8 cellular contexts compared by ENCODE assay signal in the genomic region with DNA sequence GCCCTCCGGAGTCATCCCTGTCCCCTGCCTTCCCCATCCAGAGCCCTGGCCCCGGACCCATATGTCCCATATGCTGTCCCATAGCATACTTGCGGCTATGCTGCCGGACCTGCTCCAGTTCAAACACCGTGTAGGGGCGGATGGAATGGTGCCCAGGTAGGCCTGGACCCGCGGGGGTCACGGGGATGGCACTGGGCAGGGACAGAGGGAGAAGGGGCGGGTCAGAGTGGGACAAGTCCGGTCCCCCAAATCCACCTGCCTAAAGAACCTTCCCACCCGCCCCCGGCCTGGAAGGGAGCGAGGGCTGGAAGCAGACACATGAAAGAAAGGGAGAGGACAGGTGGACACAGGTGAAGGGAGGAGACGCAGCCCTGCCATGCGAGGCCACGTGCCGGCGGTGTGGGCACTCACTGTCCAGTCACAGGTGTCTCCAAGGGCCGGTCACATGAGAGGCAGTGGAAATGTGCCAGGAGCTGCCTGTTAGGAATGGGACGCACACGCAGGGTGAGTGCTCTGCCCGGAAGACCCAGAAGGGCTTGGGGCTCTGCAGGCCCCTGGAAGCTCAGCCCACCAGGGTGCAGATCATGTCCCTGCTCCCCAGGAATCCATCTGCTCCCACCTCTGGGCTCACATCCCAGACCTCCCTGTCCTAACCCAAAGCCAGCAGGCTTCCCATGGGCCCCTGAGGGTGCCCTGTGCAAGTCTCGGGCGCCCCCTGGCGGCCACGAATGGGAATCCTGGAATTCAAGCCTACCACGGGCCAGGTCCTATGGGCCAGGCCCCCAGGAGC. TPM values are rescaled to one million over a fixed set of nuclear protein-coding genes. Genes with fewer than 3 reads are reported as not detected.
A peak's percentile ranks its signal among the peaks of the same experiment; 100 is the strongest.
DNase-seq lines count a peak whose midpoint lies in the region; ATAC-seq, FAIRE-seq and TF ChIP-seq lines count a peak whose summit lies in the region.

No MANE protein-coding gene starts in this region.

- no peak for TF ChIP-seq EP300 in A549 (IDR thresholded peaks at IDR 0.05)
- no peak for TF ChIP-seq EP300 in upper lobe of left lung (IDR thresholded peaks at IDR 0.05)

- WGBS in A549 (ENCODE audit: missing lambda C conversion rate): 60% methylated on average over 25 of the region's 28 CpGs
- 69% methylated on average over 18 to 23 of the region's 28 CpGs for WGBS in upper lobe of left lung, 2 donors

- DNase-seq in A549 (ENCODE audit: low read depth in 1 of 2, low spot score in 1 of 2) (peak; percentile 78 to 96), NCI-H1092 (lab: John Stamatoyannopoulos, UW) (peak; percentile 32), glomerular visceral epithelial cell (ENCODE audit: extremely low spot score) (peak; percentile 83), upper lobe of left lung (peak; percentile 93)
- peak; percentile 86 for DNase-seq in activated naive CD4-positive, alpha-beta T cell treated with Interleukin-2 at 50 U/mL for 16 hours

- TF ChIP-seq CTCF in A549 (IDR thresholded peaks at IDR 0.05) (peak; percentile 100), parathyroid adenoma (IDR thresholded peaks at IDR 0.05) (peak; percentile 99), upper lobe of left lung (IDR thresholded peaks at IDR 0.05) (peak; percentile 93 to 97 (median 96))

- no peak overlapping the region for H3K9ac ChIP-seq in parathyroid adenoma

- H3K27me3 ChIP-seq in parathyroid adenoma (ENCODE audit: control insufficient read depth, insufficient read depth, low read length) (no peaks in the 10 kb centered on the region), upper lobe of left lung (no peaks in the 10 kb centered on the region)

- no peaks in the 10 kb centered on the region for H3K9me3 ChIP-seq in A549
- H3K9me3 ChIP-seq in parathyroid adenoma (ENCODE audit: control insufficient read depth, low read length): no peaks in the 10 kb centered on the region
- H3K9me3 ChIP-seq in upper lobe of left lung: no peaks in the 10 kb centered on the region

- POLR2A ChIA-PET in A549 (lab: Yijun Ruan, JAX): interaction anchor here (0.9 to 2.0 kb wide), 5 partner anchors 12 to 382 kb away, joined by 3 to 7 read pairs (median 4); a partner anchor contains a TSS

- H3K4me2 ChIP-seq in A549 (no peak overlapping the region), parathyroid adenoma (ENCODE audit: low read length) (peak overlapping the region; percentile 48)

- H3K27ac ChIP-seq in A549 (peak overlapping the region; percentile 3; a peak in 2 of 6 replicates), parathyroid adenoma (peak overlapping the region; percentile 20), upper lobe of left lung (peak overlapping the region in 1 of 4 donors; percentile 5)

- H3K79me2 ChIP-seq in parathyroid adenoma: no peaks in the 10 kb centered on the region

- ATAC-seq in A549: peak; percentile 75 to 97
- ATAC-seq in GM18909 (IDR thresholded peaks at IDR 0.05; ENCODE audit: poor library complexity, unreplicated experiment): peak; percentile 62
- ATAC-seq in SK-N-SH treated with all-trans-retinoic acid at 6 μM for 48 hours: peak; percentile 97
- ATAC-seq in upper lobe of left lung (ENCODE audit: low FRiP score in 2 of 2): peak; percentile 87 to 91

- CTCF ChIA-PET in A549 (lab: Yijun Ruan, JAX): interaction anchor here (0.5 to 19.6 kb wide), 103 partner anchors 10 to 485 kb away, joined by 3 to 755 read pairs (median 6); a partner anchor contains a TSS

- H3K4me3 ChIP-seq in A549 (no peak overlapping the region), parathyroid adenoma (ENCODE audit: low read depth, low read length) (no peak overlapping the region), upper lobe of left lung (no peak overlapping the region)

- peak overlapping the region; percentile 83 for H2AFZ ChIP-seq in parathyroid adenoma

- peaks cover 10% of the 10 kb centered on the region for H3K4me1 ChIP-seq in A549
- peaks cover 13% of the 10 kb centered on the region for H3K4me1 ChIP-seq in parathyroid adenoma
- H3K4me1 ChIP-seq in upper lobe of left lung: peaks cover 9 to 19% (median 12%) of the 10 kb centered on the region in 4 donors

- no peak for TF ChIP-seq POLR2A in A549 (IDR thresholded peaks at IDR 0.05; ENCODE audit: low read length)
- no peak for TF ChIP-seq POLR2A in upper lobe of left lung (IDR thresholded peaks at IDR 0.05)

- peak; percentile 99 for TF ChIP-seq RAD21 in A549 (conservative IDR thresholded peaks at IDR 0.05 in 1 of 2, IDR thresholded peaks at IDR 0.05 in 1 of 2)

- peak; percentile 88 for FAIRE-seq in A549 (lab: Jason Lieb, UNC)

- H3K36me3 ChIP-seq in parathyroid adenoma (ENCODE audit: control insufficient read depth, insufficient read depth, low read length): no peaks in the 10 kb centered on the region
- H3K36me3 ChIP-seq in upper lobe of left lung: peaks cover 0 to 3% (median 0%) of the 10 kb centered on the region in 4 donors

TF ChIP-seq in A549, 52 proteins besides CTCF, POLR2A, EP300 and RAD21 (continues in another document):
- TF ChIP-seq, protein P1, sequence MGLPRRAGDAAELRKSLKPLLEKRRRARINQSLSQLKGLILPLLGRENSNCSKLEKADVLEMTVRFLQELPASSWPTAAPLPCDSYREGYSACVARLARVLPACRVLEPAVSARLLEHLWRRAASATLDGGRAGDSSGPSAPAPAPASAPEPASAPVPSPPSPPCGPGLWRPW (IDR thresholded peaks at IDR 0.05): no peak
- TF ChIP-seq, protein P2, sequence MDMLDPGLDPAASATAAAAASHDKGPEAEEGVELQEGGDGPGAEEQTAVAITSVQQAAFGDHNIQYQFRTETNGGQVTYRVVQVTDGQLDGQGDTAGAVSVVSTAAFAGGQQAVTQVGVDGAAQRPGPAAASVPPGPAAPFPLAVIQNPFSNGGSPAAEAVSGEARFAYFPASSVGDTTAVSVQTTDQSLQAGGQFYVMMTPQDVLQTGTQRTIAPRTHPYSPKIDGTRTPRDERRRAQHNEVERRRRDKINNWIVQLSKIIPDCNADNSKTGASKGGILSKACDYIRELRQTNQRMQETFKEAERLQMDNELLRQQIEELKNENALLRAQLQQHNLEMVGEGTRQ (IDR thresholded peaks at IDR 0.05): 0 out of 2 replicates have a peak, but pooled peaks have one; percentile 31
- TF ChIP-seq, protein P3, sequence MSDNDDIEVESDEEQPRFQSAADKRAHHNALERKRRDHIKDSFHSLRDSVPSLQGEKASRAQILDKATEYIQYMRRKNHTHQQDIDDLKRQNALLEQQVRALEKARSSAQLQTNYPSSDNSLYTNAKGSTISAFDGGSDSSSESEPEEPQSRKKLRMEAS (IDR thresholded peaks at IDR 0.05): 0 out of 2 replicates have a peak, but pooled peaks have one; percentile 44
- TF ChIP-seq HOXB5 (CRISPR knock-in tag; IDR thresholded peaks at IDR 0.05) (no peak), SMC3 (IDR thresholded peaks at IDR 0.05) (peak; percentile 98), POLR2AphosphoS2 (conservative IDR thresholded peaks at IDR 0.05; ENCODE audit: low read length) (no peak)

TF ChIP-seq in SK-N-SH treated with all-trans-retinoic acid at 6 μM for 48 hours, 23 proteins besides CTCF, POLR2A, EP300 and RAD21 (continues in another document):
- TF ChIP-seq RARB (CRISPR knock-in tag; IDR thresholded peaks at IDR 0.05): no peak
- no peak for TF ChIP-seq ISL1 (CRISPR knock-in tag; IDR thresholded peaks at IDR 0.05)
- TF ChIP-seq, protein P4, sequence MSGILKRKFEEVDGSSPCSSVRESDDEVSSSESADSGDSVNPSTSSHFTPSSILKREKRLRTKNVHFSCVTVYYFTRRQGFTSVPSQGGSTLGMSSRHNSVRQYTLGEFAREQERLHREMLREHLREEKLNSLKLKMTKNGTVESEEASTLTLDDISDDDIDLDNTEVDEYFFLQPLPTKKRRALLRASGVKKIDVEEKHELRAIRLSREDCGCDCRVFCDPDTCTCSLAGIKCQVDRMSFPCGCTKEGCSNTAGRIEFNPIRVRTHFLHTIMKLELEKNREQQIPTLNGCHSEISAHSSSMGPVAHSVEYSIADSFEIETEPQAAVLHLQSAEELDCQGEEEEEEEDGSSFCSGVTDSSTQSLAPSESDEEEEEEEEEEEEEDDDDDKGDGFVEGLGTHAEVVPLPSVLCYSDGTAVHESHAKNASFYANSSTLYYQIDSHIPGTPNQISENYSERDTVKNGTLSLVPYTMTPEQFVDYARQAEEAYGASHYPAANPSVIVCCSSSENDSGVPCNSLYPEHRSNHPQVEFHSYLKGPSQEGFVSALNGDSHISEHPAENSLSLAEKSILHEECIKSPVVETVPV (CRISPR knock-in tag; IDR thresholded peaks at IDR 0.05): no peak
- no peak for TF ChIP-seq PPARA (CRISPR knock-in tag; IDR thresholded peaks at IDR 0.05; ENCODE audit: borderline replicate concordance)
- TF ChIP-seq, protein P5, sequence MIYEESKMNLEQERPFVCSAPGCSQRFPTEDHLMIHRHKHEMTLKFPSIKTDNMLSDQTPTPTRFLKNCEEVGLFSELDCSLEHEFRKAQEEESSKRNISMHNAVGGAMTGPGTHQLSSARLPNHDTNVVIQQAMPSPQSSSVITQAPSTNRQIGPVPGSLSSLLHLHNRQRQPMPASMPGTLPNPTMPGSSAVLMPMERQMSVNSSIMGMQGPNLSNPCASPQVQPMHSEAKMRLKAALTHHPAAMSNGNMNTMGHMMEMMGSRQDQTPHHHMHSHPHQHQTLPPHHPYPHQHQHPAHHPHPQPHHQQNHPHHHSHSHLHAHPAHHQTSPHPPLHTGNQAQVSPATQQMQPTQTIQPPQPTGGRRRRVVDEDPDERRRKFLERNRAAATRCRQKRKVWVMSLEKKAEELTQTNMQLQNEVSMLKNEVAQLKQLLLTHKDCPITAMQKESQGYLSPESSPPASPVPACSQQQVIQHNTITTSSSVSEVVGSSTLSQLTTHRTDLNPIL (CRISPR knock-in tag; IDR thresholded peaks at IDR 0.05; ENCODE audit: low read depth): no peak

RNA-seq across cellular contexts. Expression of a gene that starts 14.0 kb away (rescaled TPM):
- polyA plus RNA-seq in A549 (2011; rRNA removed) (13.8 and 21.5 TPM in 2 replicates), A549 (2017; fragmentation: RNase III; extraction: RNeasy Plus Mini Kit Qiagen cat#74134 plus additional on column Dnase treatment) (11.4 to 12.9 TPM (median 12.8 TPM) in 3 replicates)
- polyA plus RNA-seq in A549 (2012; cell fraction: cytosol; rRNA removed): 25.8 and 37.7 TPM in 2 replicates
- polyA plus RNA-seq in A549 (2012; cell fraction: nucleus; rRNA removed): 22.8 and 37.0 TPM in 2 replicates
- 7.6 and 8.8 TPM in 2 replicates for polyA minus RNA-seq in A549 (2011; rRNA and poly(A)+ RNA removed)
- total RNA-seq in upper lobe of left lung: 10 to 100 TPM in 5 of 6 donors, 1 to 10 TPM in 1; 8.4 to 74.9 (median 26.8) TPM

RNA-seq across cellular contexts. Expression of a gene that starts 28.9 kb away (rescaled TPM):
- polyA plus RNA-seq in A549 (2011; rRNA removed) (0.57 and 0.86 TPM in 2 replicates), A549 (2017; fragmentation: RNase III; extraction: RNeasy Plus Mini Kit Qiagen cat#74134 plus additional on column Dnase treatment) (0.88 to 1.7 TPM (median 1.0 TPM) in 3 replicates)
- polyA plus RNA-seq in A549 (2012; cell fraction: cytosol; rRNA removed): 1.5 and 2.2 TPM in 2 replicates
- polyA plus RNA-seq in A549 (2012; cell fraction: nucleus; rRNA removed): 12.3 and 14.6 TPM in 2 replicates
- 3.3 and 5.0 TPM in 2 replicates for polyA minus RNA-seq in A549 (2011; rRNA and poly(A)+ RNA removed)
- total RNA-seq in upper lobe of left lung: 1 to 10 TPM; 1.7 to 9.4 (median 2.8) TPM

RNA-seq across cellular contexts. Expression of a gene that starts 38.9 kb away (rescaled TPM):
- polyA plus RNA-seq in A549 (2011; rRNA removed): 7.2 and 8.2 TPM in 2 replicates
- polyA plus RNA-seq in A549 (2012; cell fraction: cytosol; rRNA removed): 5.1 and 6.1 TPM in 2 replicates
- 5.8 and 6.8 TPM in 2 replicates for polyA plus RNA-seq in A549 (2012; cell fraction: nucleus; rRNA removed)
- 6.6 to 8.5 TPM (median 8.1 TPM) in 3 replicates for polyA plus RNA-seq in A549 (2017; fragmentation: RNase III; extraction: RNeasy Plus Mini Kit Qiagen cat#74134 plus additional on column Dnase treatment)
- 8.3 and 16.6 TPM in 2 replicates for polyA minus RNA-seq in A549 (2011; rRNA and poly(A)+ RNA removed)
- 10 to 100 TPM in 1 of 6 donors, 1 to 10 TPM in 5; 1.1 to 14.7 (median 2.5) TPM for total RNA-seq in upper lobe of left lung

Comparison
In these comparisons a context has a peak if more than half of its experiments do, and no peak if none do; other contexts are left out.
1. DNase-seq: peak in every context shown above with its lines; median percentile 93 in upper lobe of left lung; 87 in A549; 86 in activated naive CD4-positive, alpha-beta T cell treated with Interleukin-2 at 50 U/mL for 16 hours; 83 in glomerular visceral epithelial cell; 32 in NCI-H1092.